In the genomic region with DNA sequence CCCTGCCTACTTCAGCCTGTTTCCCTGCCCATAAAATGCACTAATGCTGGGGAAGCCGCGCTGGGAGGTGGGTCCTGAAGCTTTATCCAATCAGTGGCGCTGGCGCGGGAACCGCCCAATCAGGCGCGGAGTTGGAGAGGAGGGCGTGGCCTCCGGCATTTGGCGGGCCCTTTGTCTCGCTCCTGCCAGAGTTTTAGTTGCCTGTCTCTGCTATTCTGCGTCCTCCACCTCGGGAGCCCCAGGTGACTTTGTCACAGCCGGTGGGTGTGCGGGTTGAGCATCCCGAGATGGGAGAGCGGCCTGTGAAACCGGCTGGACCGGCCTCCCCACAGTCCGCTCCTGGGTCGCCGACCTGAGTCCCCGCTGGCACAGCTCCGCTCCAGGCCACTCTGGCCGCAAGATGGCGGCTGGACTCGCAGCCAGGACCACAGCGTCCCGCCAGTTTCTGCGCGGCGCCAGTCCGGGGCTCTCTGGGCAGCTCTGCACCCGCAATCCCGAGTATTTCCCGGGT, we compare ENCODE assay signal across 8 cellular contexts. TPM values are rescaled to one million over a fixed set of nuclear protein-coding genes. Genes with fewer than 3 reads are reported as not detected.
DNase-seq lines count a peak whose midpoint lies in the region; ATAC-seq and TF ChIP-seq lines count a peak whose summit lies in the region.

No MANE protein-coding gene starts in this region.

- H3K27ac ChIP-seq in Peyer's patch (no peak overlapping the region), subcutaneous abdominal adipose tissue (ENCODE audit: low read depth, low read length) (no peak overlapping the region)

- H3K4me1 ChIP-seq in Peyer's patch (no peaks in the 10 kb centered on the region), subcutaneous abdominal adipose tissue (ENCODE audit: control insufficient read depth in 5 of 5, insufficient read depth in 5 of 5, low read length in 5 of 5) (peaks cover 0 to 12% (median 10%) of the 10 kb centered on the region in 5 donors)

- H3K27ac Mint-ChIP-seq in osteocyte (ENCODE audit: unreplicated experiment): no peak overlapping the region

- ATAC-seq in Right ventricle myocardium superior (ENCODE audit: poor library complexity) (peak; percentile 100), GM21723 (IDR thresholded peaks at IDR 0.05; ENCODE audit: unreplicated experiment) (no peak)

- TF ChIP-seq CTCF in GM13976 (IDR thresholded peaks at IDR 0.05; ENCODE audit: borderline replicate concordance, control extremely low read depth, extremely low read depth, insufficient read depth, missing control alignments): no peak
- no peak for TF ChIP-seq CTCF in Peyer's patch (IDR thresholded peaks at IDR 0.05)
- peak; percentile 30 for TF ChIP-seq CTCF in osteocyte (IDR thresholded peaks at IDR 0.05)

- peaks cover 0 to 17% (median 0%) of the 10 kb centered on the region in 4 donors for H3K9me3 ChIP-seq in Peyer's patch
- H3K9me3 ChIP-seq in subcutaneous abdominal adipose tissue (ENCODE audit: control insufficient read depth in 5 of 5, low read length in 5 of 5): no peaks in the 10 kb centered on the region

- in situ Hi-C loops in GM13976 (cut with MboI; ENCODE audit: low sequenced_read_pairs, unreplicated experiment): no loop called here

- H3K27me3 Mint-ChIP-seq in osteocyte (ENCODE audit: unreplicated experiment): no peaks in the 10 kb centered on the region

- peaks cover 3% of the 10 kb centered on the region for H3K4me1 Mint-ChIP-seq in osteocyte (ENCODE audit: unreplicated experiment)

- H3K9me3 Mint-ChIP-seq in osteocyte (ENCODE audit: unreplicated experiment): peaks cover 6% of the 10 kb centered on the region

- H3K9ac ChIP-seq in subcutaneous abdominal adipose tissue (ENCODE audit: low read length in 5 of 5): peak overlapping the region in 4 of 5 donors; percentile 23 to 46 (median 35)

- H3K36me3 Mint-ChIP-seq in osteocyte (ENCODE audit: unreplicated experiment): no peaks in the 10 kb centered on the region

- H3K36me3 ChIP-seq in Peyer's patch (no peaks in the 10 kb centered on the region), subcutaneous abdominal adipose tissue (ENCODE audit: control insufficient read depth in 5 of 5, insufficient read depth in 5 of 5, low read length in 5 of 5) (no peaks in the 10 kb centered on the region)

- peak overlapping the region; percentile 77 for H3K4me3 Mint-ChIP-seq in osteocyte (ENCODE audit: unreplicated experiment)

- H3K4me3 ChIP-seq in Peyer's patch (peak overlapping the region in 3 of 4 donors; percentile 42 to 45 (median 44)), subcutaneous abdominal adipose tissue (ENCODE audit: low read depth in 1 of 5, low read length in 5 of 5) (peak overlapping the region; percentile 48 to 82 (median 71))

- TF ChIP-seq POLR2A in Peyer's patch (IDR thresholded peaks at IDR 0.05): no peak

- H3K27me3 ChIP-seq in Peyer's patch: no peaks in the 10 kb centered on the region
- H3K27me3 ChIP-seq in subcutaneous abdominal adipose tissue (ENCODE audit: control insufficient read depth in 5 of 5, insufficient read depth in 4 of 5, low read length in 5 of 5): no peaks in the 10 kb centered on the region

- intact Hi-C loops in Right ventricle myocardium superior (cut with DNase I): no loop called here

- DNase-seq in GM13976 (ENCODE audit: low spot score) (peak; percentile 55), Peyer's patch (peak; percentile 56 to 64 (median 60)), Right ventricle myocardium superior (peak; percentile 89), osteocyte (ENCODE audit: extremely low spot score, unreplicated experiment) (peak; percentile 93), NCI-H345 treated with DMSO at 0.1 percent for 48 hours (lab: John Stamatoyannopoulos, UW; ENCODE audit: unreplicated experiment) (no peak)
- peak; percentile 73 for DNase-seq in activated naive CD4-positive, alpha-beta T cell treated with anti-CD3 and anti-CD28 coated beads, Interleukin-2, amount 50 U/mL, for 16 hours

RNA-seq across cellular contexts. Expression of a gene that starts 30.7 kb away (rescaled TPM):
- total RNA-seq in Peyer's patch: 10 to 100 TPM in 3 of 4 donors, 1 to 10 TPM in 1; 8.4 to 28.2 (median 20.0) TPM
- 6.4 TPM for total RNA-seq in Right ventricle myocardium superior
- total RNA-seq in osteocyte: 8.7 and 9.7 TPM in 2 replicates
